16 cellular contexts compared by ENCODE assay signal in genomic region chr3:64257096-64257755, GRCh38.
"Had no signal": no experiment of that assay in that cellular context is flagged by ENCODE, and none has a peak within 500 bp of the region (broad histone marks: within the 10 kb centered on the region; RNA-seq: fewer than 3 reads in every experiment).

No MANE protein-coding gene starts in this region.

- H3K4me1 ChIP-seq: pancreas had no signal

- H3K9ac ChIP-seq: neural progenitor cell, SK-N-SH had no signal

- H3K27ac ChIP-seq: adrenal gland, esophagus squamous epithelium, foreskin keratinocyte, neural progenitor cell, pancreas, tibial artery had no signal

- H3K27me3 ChIP-seq: adrenal gland, esophagus squamous epithelium, foreskin keratinocyte, neural progenitor cell, pancreas, tibial artery had no signal

- H3K36me3 ChIP-seq: adrenal gland, esophagus squamous epithelium, neural progenitor cell, pancreas had no signal

- ATAC-seq: activated CD8-positive, alpha-beta T cell treated with anti-CD3 and anti-CD28 coated beads, Interleukin-2, amount 10 ng/mL, durations not matched to agents 7 days and 5 days; foreskin keratinocyte; pancreas; T-cell had no signal

- DNase-seq: activated CD4-positive, alpha-beta T cell treated with anti-CD3 and anti-CD28 coated beads for 4 hours; activated CD8-positive, alpha-beta memory T cell treated with anti-CD3 and anti-CD28 coated beads, Interleukin-2, amount 50 U/mL, for 4 hours; activated CD8-positive, alpha-beta T cell treated with anti-CD3 and anti-CD28 coated beads, Interleukin-2, amount 10 ng/mL, durations not matched to agents 7 days and 5 days; activated effector memory CD4-positive, alpha-beta T cell treated with anti-CD3 and anti-CD28 coated beads, Interleukin-2, amount 50 U/mL, for 16 hours; activated T-cell treated with anti-CD3 and anti-CD28 coated beads, Interleukin-2, amount 50 U/mL, for 48 hours; adrenal gland; caudate nucleus; esophagus squamous epithelium; foreskin keratinocyte; pancreas; SK-N-SH; stimulated activated CD4-positive, alpha-beta T cell treated with anti-CD3 and anti-CD28 coated beads, Interleukin-12 subunit alpha, Interleukin-12 subunit beta, amount 100 ng/mL, for 4 hours; stimulated activated CD4-positive, alpha-beta T cell treated with anti-CD3 and anti-CD28 coated beads, Interleukin-2, amount 100 ng/mL, for 24 hours; T-cell had no signal

- H3K4me3 ChIP-seq: adrenal gland, esophagus squamous epithelium, neural progenitor cell, pancreas, tibial artery had no signal

- H3K9me3 ChIP-seq: adrenal gland, esophagus squamous epithelium, pancreas, SK-N-SH, tibial artery had no signal
